12 cellular contexts compared by ENCODE assay signal in genomic region chr6:32842690-32843089, GRCh38. TPM values are rescaled to one million over a fixed set of nuclear protein-coding genes. Genes with fewer than 3 reads are reported as not detected.
DNase-seq lines count a peak whose midpoint lies in the region; ATAC-seq and TF ChIP-seq lines count a peak whose summit lies in the region.
"Had no signal": no experiment of that assay in that cellular context is flagged by ENCODE, and none has a peak within 500 bp of the region (broad histone marks: within the 10 kb centered on the region; RNA-seq: fewer than 3 reads in every experiment).

No MANE protein-coding gene starts in this region.

- no peaks in the 10 kb centered on the region for H3K9me3 ChIP-seq in hepatocyte (ENCODE audit: low read depth)

- H4K20me1 ChIP-seq in hepatocyte (ENCODE audit: insufficient read depth, poor library complexity, severe bottlenecking), result no peaks in the 10 kb centered on the region

- H3K36me3 Mint-ChIP-seq in T-helper 2 cell treated with Interferon-gamma antibody and Interleukin-4, amounts not matched to agents 5 μg/mL and 100 μg/mL, for 36 hours (ENCODE audit: low read depth), result peaks cover 77% of the 10 kb centered on the region
- peaks cover 54% of the 10 kb centered on the region for H3K36me3 Mint-ChIP-seq in T-cell
- peaks cover 71% of the 10 kb centered on the region for H3K36me3 Mint-ChIP-seq in stimulated activated memory B cell treated with anti-CD40 and anti-IgM and Interleukin-4, amounts not matched to agents 10 μg/mL and 1 μg/mL and 100 μg/mL, for 72 hours

- peaks cover 3% of the 10 kb centered on the region for H3K4me1 ChIP-seq in hepatocyte (ENCODE audit: insufficient read depth)

- no peak for DNase-seq in T-helper 2 cell treated with Interferon-gamma antibody and Interleukin-4, amounts not matched to agents 5 μg/mL and 100 μg/mL, for 36 hours (ENCODE audit: low spot score)
- DNase-seq in T-helper 2 cell, result no peak
- no peak for DNase-seq in T-cell
- no peak for DNase-seq in hepatocyte (ENCODE audit: low spot score)
- no peak for DNase-seq in RKO (ENCODE audit: low spot score)
- DNase-seq in DMS53 treated with DMSO at 0.1 percent for 48 hours (lab: John Stamatoyannopoulos, UW; ENCODE audit: unreplicated experiment), result no peak
- DNase-seq: hippocampal formation, Kasumi-1, SIG-M5 had no signal

- H3K27ac Mint-ChIP-seq in T-helper 2 cell treated with Interferon-gamma antibody and Interleukin-4, amounts not matched to agents 5 μg/mL and 100 μg/mL, for 36 hours, result peak overlapping the region; percentile 98
- peak overlapping the region; percentile 100 for H3K27ac Mint-ChIP-seq in T-cell
- H3K27ac Mint-ChIP-seq in stimulated activated memory B cell treated with anti-CD40 and anti-IgM and Interleukin-4, amounts not matched to agents 10 μg/mL and 1 μg/mL and 100 μg/mL, for 72 hours, result peak overlapping the region; percentile 100

- ATAC-seq in T-cell (replicated peaks in 1 of 4) (no peak), HG02798 (IDR thresholded peaks at IDR 0.05; ENCODE audit: poor library complexity, unreplicated experiment) (no peak)
- ATAC-seq in stimulated activated memory B cell treated with anti-CD40 and anti-IgM and Interleukin-4, amounts not matched to agents 10 μg/mL and 1 μg/mL and 100 μg/mL, for 72 hours, result no peak

- peak overlapping the region; percentile 99 for H3K4me3 Mint-ChIP-seq in T-helper 2 cell treated with Interferon-gamma antibody and Interleukin-4, amounts not matched to agents 5 μg/mL and 100 μg/mL, for 36 hours
- peak overlapping the region; percentile 98 to 100 (median 100) for H3K4me3 Mint-ChIP-seq in T-cell
- peak overlapping the region; percentile 98 for H3K4me3 Mint-ChIP-seq in stimulated activated memory B cell treated with anti-CD40 and anti-IgM and Interleukin-4, amounts not matched to agents 10 μg/mL and 1 μg/mL and 100 μg/mL, for 72 hours

- no peaks in the 10 kb centered on the region for H3K9me2 ChIP-seq in hepatocyte (replicated peaks; ENCODE audit: insufficient read depth)

- no peak for TF ChIP-seq CTCF in hepatocyte (IDR thresholded peaks at IDR 0.05; ENCODE audit: poor library complexity)

- 90% methylated on average over 8 of the region's 8 CpGs for WGBS in hepatocyte (ENCODE audit: low lambda C conversion rate, missing lambda C conversion rate)

- POLR2A ChIA-PET in T-cell (lab: Charles Lee), result interaction anchor here in 1 of 2 donors (0.8 kb wide), 1 partner anchor 11 kb away, joined by 4 read pairs; the partner anchor contains the start of genes PSMB9 and TAP1

- no peak overlapping the region for H2AFZ ChIP-seq in hepatocyte

- peak overlapping the region; percentile 91 for H3K4me2 ChIP-seq in hepatocyte

- no peaks in the 10 kb centered on the region for H3K9me3 Mint-ChIP-seq in T-helper 2 cell treated with Interferon-gamma antibody and Interleukin-4, amounts not matched to agents 5 μg/mL and 100 μg/mL, for 36 hours
- H3K9me3 Mint-ChIP-seq in T-cell, result no peaks in the 10 kb centered on the region
- no peaks in the 10 kb centered on the region for H3K9me3 Mint-ChIP-seq in stimulated activated memory B cell treated with anti-CD40 and anti-IgM and Interleukin-4, amounts not matched to agents 10 μg/mL and 1 μg/mL and 100 μg/mL, for 72 hours

- H3K79me2 ChIP-seq in hepatocyte, result no peaks in the 10 kb centered on the region

- H3K4me1 Mint-ChIP-seq in T-helper 2 cell treated with Interferon-gamma antibody and Interleukin-4, amounts not matched to agents 5 μg/mL and 100 μg/mL, for 36 hours (ENCODE audit: low read depth), result peaks cover 63% of the 10 kb centered on the region
- H3K4me1 Mint-ChIP-seq in T-cell, result peaks cover 69 to 76% (median 76%) of the 10 kb centered on the region in 3 donors
- H3K4me1 Mint-ChIP-seq in stimulated activated memory B cell treated with anti-CD40 and anti-IgM and Interleukin-4, amounts not matched to agents 10 μg/mL and 1 μg/mL and 100 μg/mL, for 72 hours, result peaks cover 62% of the 10 kb centered on the region

- CTCF ChIA-PET in T-cell (lab: Charles Lee), result interaction anchor here in 1 of 2 donors (0.9 to 5.8 kb wide), 3 partner anchors 9 to 25 kb away, joined by 3 to 236 read pairs (median 19); partner anchors contain the start of genes PSMB9 and TAP1

- no peak overlapping the region for H3K27ac ChIP-seq in hepatocyte

- H3K27me3 ChIP-seq in hepatocyte, result no peaks in the 10 kb centered on the region

- H3K36me3 ChIP-seq in hepatocyte (replicated peaks; ENCODE audit: insufficient read depth, low read depth), result no peaks in the 10 kb centered on the region

- H3K27me3 Mint-ChIP-seq in T-helper 2 cell treated with Interferon-gamma antibody and Interleukin-4, amounts not matched to agents 5 μg/mL and 100 μg/mL, for 36 hours (ENCODE audit: low read depth), result no peaks in the 10 kb centered on the region
- H3K27me3 Mint-ChIP-seq in T-cell, result no peaks in the 10 kb centered on the region
- no peaks in the 10 kb centered on the region for H3K27me3 Mint-ChIP-seq in stimulated activated memory B cell treated with anti-CD40 and anti-IgM and Interleukin-4, amounts not matched to agents 10 μg/mL and 1 μg/mL and 100 μg/mL, for 72 hours

- no peak overlapping the region for H3K4me3 ChIP-seq in hepatocyte

RNA-seq across cellular contexts. Expression of gene PSMB8, which starts 1.2 kb away (rescaled TPM):
- total RNA-seq in T-cell, result 100 to 1,000 TPM; 131 to 171 (median 150) TPM
- 19.1 and 25.7 TPM in 2 replicates for total RNA-seq in hepatocyte
- polyA plus RNA-seq in hepatocyte, result 18.6 and 36.7 TPM in 2 replicates

RNA-seq across cellular contexts. Expression of gene TAP2, which starts 4.2 kb away (rescaled TPM):
- total RNA-seq in T-cell, result 100 to 1,000 TPM; 116 to 147 (median 140) TPM
- total RNA-seq in hepatocyte, result 5.9 and 11.7 TPM in 2 replicates
- 1.2 and 1.7 TPM in 2 replicates for polyA plus RNA-seq in hepatocyte

RNA-seq across cellular contexts. Expression of gene TAP1, which starts 10.8 kb away (rescaled TPM):
- total RNA-seq in T-cell (100 to 1,000 TPM; 117 to 163 (median 147) TPM), hepatocyte (13.7 and 15.2 TPM in 2 replicates)
- 11.0 and 14.1 TPM in 2 replicates for polyA plus RNA-seq in hepatocyte

RNA-seq across cellular contexts. Expression of gene PSMB9, which starts 11.3 kb away (rescaled TPM):
- total RNA-seq in T-cell, result 100 to 1,000 TPM; 110 to 173 (median 134) TPM
- 1.3 TPM in 1 of 2 replicates, not detected in the other for total RNA-seq in hepatocyte
- 3.1 and 3.3 TPM in 2 replicates for polyA plus RNA-seq in hepatocyte

RNA-seq across cellular contexts. Expression of gene HLA-DOB, which starts 25.9 kb away (rescaled TPM):
- total RNA-seq in T-cell (1 to 10 TPM; 3.3 to 8.2 (median 3.9) TPM), hepatocyte (not detected in 2 replicates)
- 0.94 TPM in 1 of 2 replicates, not detected in the other for polyA plus RNA-seq in hepatocyte
- total RNA-seq: A172 had no signal
